ENCODE assay signal across 8 cellular contexts in genomic region chr15:76932090-76932966, GRCh38. TPM values are rescaled to one million over a fixed set of nuclear protein-coding genes. Genes with fewer than 3 reads are reported as not detected.
DNase-seq lines count a peak whose midpoint lies in the region; ATAC-seq and TF ChIP-seq lines count a peak whose summit lies in the region.

No MANE protein-coding gene starts in this region.

- H3K36me3 ChIP-seq in muscle layer of colon (ENCODE audit: insufficient read depth, low read length) = no peaks in the 10 kb centered on the region

- H3K9ac ChIP-seq in muscle layer of colon (ENCODE audit: low read length) = peak overlapping the region; percentile 34

- peaks cover 17% of the 10 kb centered on the region for H3K4me1 Mint-ChIP-seq in chondrocyte (ENCODE audit: low read depth)

- ATAC-seq in left colon = no peak
- ATAC-seq in HG03175 (IDR thresholded peaks at IDR 0.05; ENCODE audit: unreplicated experiment) = no peak

- peaks cover 18% of the 10 kb centered on the region for H3K4me1 ChIP-seq in muscle layer of colon (ENCODE audit: insufficient read depth, low read length)

- no peak for TF ChIP-seq CTCF in chondrocyte (IDR thresholded peaks at IDR 0.05)

- peaks cover 6% of the 10 kb centered on the region for H3K27me3 Mint-ChIP-seq in chondrocyte (ENCODE audit: low read depth)

- no peaks in the 10 kb centered on the region for H3K27me3 ChIP-seq in muscle layer of colon (ENCODE audit: control insufficient read depth in 1 of 2, insufficient read depth in 2 of 2, low read length in 2 of 2)

- peak overlapping the region; percentile 80 for H3K27ac Mint-ChIP-seq in chondrocyte (ENCODE audit: unreplicated experiment)

- no peaks in the 10 kb centered on the region for H3K9me3 ChIP-seq in muscle layer of colon (ENCODE audit: low read length)

- peak overlapping the region; percentile 83 for H3K4me3 Mint-ChIP-seq in chondrocyte (ENCODE audit: unreplicated experiment)

- DNase-seq in activated CD4-positive, alpha-beta T cell treated with anti-CD3 and anti-CD28 coated beads, Interleukin-2, amount 50 U/mL, for 1 hour = peak; percentile 3
- no peak for DNase-seq in activated CD4-positive, alpha-beta T cell treated with anti-CD3 and anti-CD28 coated beads for 4 hours
- DNase-seq in NOMO-1 treated with dmso at 0.1 percent for 144 hours (lab: John Stamatoyannopoulos, UW; ENCODE audit: unreplicated experiment) (peak; percentile 10), chondrocyte (ENCODE audit: low spot score) (no peak), left colon (no peak), 8988T (no peak)

- peak overlapping the region; percentile 51 to 76 for H3K4me3 ChIP-seq in muscle layer of colon (ENCODE audit: low read depth in 1 of 2, low read length in 2 of 2)

- H3K27ac ChIP-seq in muscle layer of colon (ENCODE audit: low read depth, low read length) = peak overlapping the region; percentile 48

- H3K36me3 Mint-ChIP-seq in chondrocyte (ENCODE audit: low read depth) = peaks cover 9% of the 10 kb centered on the region

- intact Hi-C loops in left colon (cut with DNase I, micrococcal nuclease) = no loop called here

- no peaks in the 10 kb centered on the region for H3K9me3 Mint-ChIP-seq in chondrocyte (ENCODE audit: low read depth)

RNA-seq across cellular contexts. Expression of gene RCN2, which starts 0.8 kb away (rescaled TPM):
- 70.4 to 99.2 TPM (median 72.1 TPM) in 3 replicates for total RNA-seq in chondrocyte
- total RNA-seq in left colon = 10 to 100 TPM; 28.8 to 30.0 TPM

RNA-seq across cellular contexts. Expression of gene SCAPER, which starts 27.2 kb away (rescaled TPM):
- 16.3 to 19.3 TPM (median 17.3 TPM) in 3 replicates for total RNA-seq in chondrocyte
- total RNA-seq in left colon = 10 to 100 TPM; 16.6 to 27.9 TPM

Comparison
In these comparisons a context has a peak if more than half of its experiments do, and no peak if none do; other contexts are left out.
1. DNase-seq: peak in activated CD4-positive, alpha-beta T cell treated with anti-CD3 and anti-CD28 coated beads, Interleukin-2, amount 50 U/mL, for 1 hour (single experiment) and NOMO-1 treated with dmso at 0.1 percent for 144 hours (single experiment); none in activated CD4-positive, alpha-beta T cell treated with anti-CD3 and anti-CD28 coated beads for 4 hours (0 of 2), chondrocyte (single experiment), left colon (0 of 2) and 8988T (single experiment).